In the genomic region with DNA sequence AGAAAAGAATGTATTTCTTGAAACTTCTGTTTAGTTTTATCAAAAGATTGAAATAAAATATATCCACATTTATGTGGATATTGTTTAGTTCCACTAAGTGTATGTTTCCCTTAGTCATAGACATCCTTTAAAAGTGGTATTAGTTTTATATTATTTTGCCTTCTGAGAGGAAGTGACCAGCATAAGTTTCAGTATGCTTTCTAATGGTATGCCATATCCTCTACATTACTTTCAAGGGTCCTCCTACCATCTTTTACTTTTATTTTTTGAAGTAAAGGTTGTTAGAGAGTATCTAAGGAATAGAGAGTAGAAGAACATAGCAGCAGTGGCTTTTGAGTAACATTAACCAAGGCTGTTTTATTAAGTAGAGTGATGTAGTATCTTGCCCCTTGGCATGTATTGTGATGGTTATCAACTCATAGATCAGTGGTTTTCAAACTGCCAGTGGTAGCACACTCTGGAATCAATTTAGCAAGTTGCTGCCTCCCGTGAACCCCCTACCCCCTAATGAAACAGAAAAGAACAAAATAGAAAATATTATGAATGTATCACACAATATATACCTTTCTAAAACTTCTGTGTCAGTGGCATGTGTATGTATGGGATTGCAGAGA, we compare ENCODE assay signal across 24 cellular contexts. TPM values are rescaled to one million over a fixed set of nuclear protein-coding genes. Genes with fewer than 3 reads are reported as not detected.
DNase-seq lines count a peak whose midpoint lies in the region; ATAC-seq and TF ChIP-seq lines count a peak whose summit lies in the region.
"Had no signal": no experiment of that assay in that cellular context is flagged by ENCODE, and none has a peak within 500 bp of the region (broad histone marks: within the 10 kb centered on the region; RNA-seq: fewer than 3 reads in every experiment).

No MANE protein-coding gene starts in this region.

- H3K4me1 Mint-ChIP-seq in activated T-helper 2 cell treated with anti-CD3 and anti-CD28 coated beads, Interferon-gamma antibody, Interleukin-2, Interleukin-4, amounts not matched to agents 10 μg/mL and 5 μg/mL and 100 μg/mL, durations not matched to agents 14 hours and 24 hours and 36 hours (ENCODE audit: low read depth), result peaks cover 66% of the 10 kb centered on the region

- H3K9me3 Mint-ChIP-seq in activated T-helper 2 cell treated with anti-CD3 and anti-CD28 coated beads, Interferon-gamma antibody, Interleukin-2, Interleukin-4, amounts not matched to agents 10 μg/mL and 5 μg/mL and 100 μg/mL, durations not matched to agents 14 hours and 24 hours and 36 hours, result no peaks in the 10 kb centered on the region
- H3K9me3 Mint-ChIP-seq: activated naive CD4-positive, alpha-beta T cell treated with anti-CD3 and anti-CD28 coated beads, Interleukin-2, amount 50 U/mL, for 24 hours; CD4-positive, alpha-beta T cell; immature natural killer cell; mesothelial cell of epicardium; naive thymus-derived CD8-positive, alpha-beta T cell had no signal

- in situ Hi-C loops in gastrocnemius medialis (cut with MboI; ENCODE audit: low sequenced_read_pairs in 4 of 4), result no loop called here

- peak overlapping the region; percentile 21 for H3K27ac Mint-ChIP-seq in activated T-helper 2 cell treated with anti-CD3 and anti-CD28 coated beads, Interferon-gamma antibody, Interleukin-2, Interleukin-4, amounts not matched to agents 10 μg/mL and 5 μg/mL and 100 μg/mL, durations not matched to agents 14 hours and 24 hours and 36 hours
- H3K27ac Mint-ChIP-seq: activated naive CD4-positive, alpha-beta T cell treated with anti-CD3 and anti-CD28 coated beads, Interleukin-2, amount 50 U/mL, for 24 hours; CD4-positive, alpha-beta T cell; immature natural killer cell; mesothelial cell of epicardium; naive thymus-derived CD8-positive, alpha-beta T cell had no signal

- peaks cover 11 to 28% of the 10 kb centered on the region in 2 donors for H3K4me1 ChIP-seq in gastrocnemius medialis

- intact Hi-C loops in activated T-helper 2 cell treated with anti-CD3 and anti-CD28 coated beads, Interferon-gamma antibody, Interleukin-2, Interleukin-4, amounts not matched to agents 10 μg/mL and 5 μg/mL and 100 μg/mL, durations not matched to agents 14 hours and 24 hours and 36 hours (cut with micrococcal nuclease), result no loop called here
- intact Hi-C loops in gastrocnemius medialis (cut with DNase I; ENCODE audit: low total_unique reads), result no loop called here

- DNase-seq in activated T-helper 2 cell treated with anti-CD3 and anti-CD28 coated beads, Interferon-gamma antibody, Interleukin-2, Interleukin-4, amounts not matched to agents 10 μg/mL and 5 μg/mL and 100 μg/mL, durations not matched to agents 14 hours and 24 hours and 36 hours (ENCODE audit: low spot score), result no peak
- DNase-seq in NCI-H524 (lab: John Stamatoyannopoulos, UW), result no peak
- DNase-seq in gastrocnemius medialis, result no peak
- DNase-seq: activated T-cell treated with anti-CD3 and anti-CD28 coated beads, Interleukin-2, amount 50 U/mL, for 48 hours; anterior cingulate cortex; CD4-positive, alpha-beta T cell; cerebellar nuclear complex; immature natural killer cell; KBM-7; left lung; naive thymus-derived CD8-positive, alpha-beta T cell; NCI-H146; NCI-H69; stimulated activated CD4-positive, alpha-beta T cell treated with anti-CD3 and anti-CD28 coated beads, Interleukin-4, amount 100 ng/mL, for 1 hour; stimulated activated naive CD8-positive, alpha-beta T cell treated with anti-CD3 and anti-CD28 coated beads, Interleukin-15, Interleukin-2, amounts not matched to agents 100 U/mL and 50 U/mL, for 24 hours; thyroid gland had no signal

- no peak for TF ChIP-seq CTCF in gastrocnemius medialis (IDR thresholded peaks at IDR 0.05 in 4 of 5, conservative IDR thresholded peaks at IDR 0.05 in 1 of 5)

- H3K27ac ChIP-seq in gastrocnemius medialis, result no peak overlapping the region
- H3K27ac ChIP-seq: epithelial cell of prostate, left lung, RWPE1, thyroid gland had no signal

- no peaks in the 10 kb centered on the region for H3K36me3 ChIP-seq in gastrocnemius medialis
- H3K36me3 ChIP-seq: thyroid gland had no signal

- peak; percentile 75 for ATAC-seq in GM18867 (IDR thresholded peaks at IDR 0.05; ENCODE audit: unreplicated experiment)
- ATAC-seq in GM21381 (IDR thresholded peaks at IDR 0.05; ENCODE audit: unreplicated experiment), result peak; percentile 55
- peak; percentile 68 for ATAC-seq in HG03159 (IDR thresholded peaks at IDR 0.05; ENCODE audit: unreplicated experiment)
- ATAC-seq in GM18858 (IDR thresholded peaks at IDR 0.05; ENCODE audit: unreplicated experiment), result no peak
- no peak for ATAC-seq in gastrocnemius medialis
- ATAC-seq: left lung; naive thymus-derived CD8-positive, alpha-beta T cell; stimulated activated naive CD8-positive, alpha-beta T cell treated with anti-CD3 and anti-CD28 coated beads, Interleukin-15, Interleukin-2, amounts not matched to agents 100 U/mL and 50 U/mL, for 24 hours had no signal

- no peaks in the 10 kb centered on the region for H3K27me3 ChIP-seq in gastrocnemius medialis
- H3K27me3 ChIP-seq: left lung, thyroid gland had no signal

- H3K4me3 Mint-ChIP-seq in activated T-helper 2 cell treated with anti-CD3 and anti-CD28 coated beads, Interferon-gamma antibody, Interleukin-2, Interleukin-4, amounts not matched to agents 10 μg/mL and 5 μg/mL and 100 μg/mL, durations not matched to agents 14 hours and 24 hours and 36 hours (ENCODE audit: low read depth), result no peak overlapping the region
- H3K4me3 Mint-ChIP-seq: activated naive CD4-positive, alpha-beta T cell treated with anti-CD3 and anti-CD28 coated beads, Interleukin-2, amount 50 U/mL, for 24 hours; CD4-positive, alpha-beta T cell; immature natural killer cell; mesothelial cell of epicardium; naive thymus-derived CD8-positive, alpha-beta T cell had no signal

- no peaks in the 10 kb centered on the region for H3K27me3 Mint-ChIP-seq in activated T-helper 2 cell treated with anti-CD3 and anti-CD28 coated beads, Interferon-gamma antibody, Interleukin-2, Interleukin-4, amounts not matched to agents 10 μg/mL and 5 μg/mL and 100 μg/mL, durations not matched to agents 14 hours and 24 hours and 36 hours (ENCODE audit: low read depth)
- H3K27me3 Mint-ChIP-seq: CD4-positive, alpha-beta T cell; naive thymus-derived CD8-positive, alpha-beta T cell had no signal

- no peak for TF ChIP-seq POLR2A in gastrocnemius medialis (IDR thresholded peaks at IDR 0.05)

- H3K9me3 ChIP-seq in gastrocnemius medialis, result no peaks in the 10 kb centered on the region
- H3K9me3 ChIP-seq: left lung, thyroid gland had no signal

- H3K4me3 ChIP-seq in gastrocnemius medialis, result no peak overlapping the region
- H3K4me3 ChIP-seq: left lung, thyroid gland had no signal

- H3K36me3 Mint-ChIP-seq in activated T-helper 2 cell treated with anti-CD3 and anti-CD28 coated beads, Interferon-gamma antibody, Interleukin-2, Interleukin-4, amounts not matched to agents 10 μg/mL and 5 μg/mL and 100 μg/mL, durations not matched to agents 14 hours and 24 hours and 36 hours (ENCODE audit: low read depth), result peaks cover 68% of the 10 kb centered on the region

RNA-seq across cellular contexts. Expression of a gene that starts 44.8 kb away (rescaled TPM):
- 527 and 540 TPM in 2 replicates for total RNA-seq in activated T-helper 2 cell treated with anti-CD3 and anti-CD28 coated beads, Interferon-gamma antibody, Interleukin-2, Interleukin-4, amounts not matched to agents 10 μg/mL and 5 μg/mL and 100 μg/mL, durations not matched to agents 14 hours and 24 hours and 36 hours
- 10 to 100 TPM; 22.8 to 73.3 (median 37.1) TPM for total RNA-seq in gastrocnemius medialis

Comparison
In these comparisons a context has a peak if more than half of its experiments do, and no peak if none do; other contexts are left out.
1. ATAC-seq: peak in GM18867 (single experiment), GM21381 (single experiment) and HG03159 (single experiment); none in GM18858 (single experiment) and gastrocnemius medialis (0 of 2).